Comparison of ENCODE assay signal across 23 cellular contexts in the genomic region with DNA sequence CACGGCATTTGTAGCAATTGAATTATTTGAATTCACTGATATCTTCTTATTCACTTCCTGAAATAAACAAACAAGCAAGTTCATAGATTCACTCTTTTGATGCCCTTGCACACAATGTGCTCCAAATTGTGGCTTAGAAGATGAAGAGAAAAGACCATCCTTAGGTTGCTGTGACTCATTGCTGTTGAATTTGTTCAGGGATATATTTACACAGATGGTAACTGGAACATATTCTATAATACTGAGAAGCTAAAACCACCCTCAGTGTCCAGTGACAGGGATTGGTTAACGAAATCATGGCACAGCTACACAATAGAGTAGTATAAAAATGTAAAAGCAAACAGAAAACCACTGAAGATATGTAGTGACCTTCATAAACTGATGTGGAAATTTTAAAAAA. TPM values are rescaled to one million over a fixed set of nuclear protein-coding genes. Genes with fewer than 3 reads are reported as not detected.
DNase-seq lines count a peak whose midpoint lies in the region; ATAC-seq and TF ChIP-seq lines count a peak whose summit lies in the region.
"Had no signal": no experiment of that assay in that cellular context is flagged by ENCODE, and none has a peak within 500 bp of the region (broad histone marks: within the 10 kb centered on the region; RNA-seq: fewer than 3 reads in every experiment).

No MANE protein-coding gene starts in this region.

- H3K9me3 ChIP-seq in spleen = peaks cover 0 to 10% (median 0%) of the 10 kb centered on the region in 8 donors
- H3K9me3 ChIP-seq in heart left ventricle = peaks cover 0 to 2% (median 0%) of the 10 kb centered on the region in 12 donors
- H3K9me3 ChIP-seq: BLaER1, SJSA1 had no signal

- intact Hi-C loops in spleen (cut with DNase I; ENCODE audit: low total_unique reads) (no loop called here), heart left ventricle (cut with DNase I) (no loop called here)

- in situ Hi-C loops in brain microvascular endothelial cell (cut with HindIII; ENCODE audit: low pct_ligation_motif_present, low sequenced_read_pairs) = no loop called here

- TF ChIP-seq CTCF in brain microvascular endothelial cell (IDR thresholded peaks at IDR 0.05; ENCODE audit: low read depth, low read length, missing control alignments) = no peak
- no peak for TF ChIP-seq CTCF in spleen (IDR thresholded peaks at IDR 0.05 in 8 of 11, conservative IDR thresholded peaks at IDR 0.05 in 3 of 11)
- no peak for TF ChIP-seq CTCF in heart left ventricle (IDR thresholded peaks at IDR 0.05)

- H3K36me3 ChIP-seq in brain microvascular endothelial cell (replicated peaks) (no peaks in the 10 kb centered on the region), spleen (no peaks in the 10 kb centered on the region), heart left ventricle (no peaks in the 10 kb centered on the region)
- H3K36me3 ChIP-seq: BLaER1, SJSA1 had no signal

- H3K27me3 ChIP-seq in brain microvascular endothelial cell (replicated peaks) (no peaks in the 10 kb centered on the region), spleen (replicated peaks in 1 of 7) (no peaks in the 10 kb centered on the region), heart left ventricle (no peaks in the 10 kb centered on the region)
- H3K27me3 ChIP-seq: BLaER1, SJSA1 had no signal

- no peak for TF ChIP-seq POLR2A in spleen (IDR thresholded peaks at IDR 0.05)
- no peak for TF ChIP-seq POLR2A in heart left ventricle (IDR thresholded peaks at IDR 0.05)

- H3K27ac ChIP-seq in brain microvascular endothelial cell (no peak overlapping the region), spleen (no peak overlapping the region), heart left ventricle (no peak overlapping the region)
- H3K27ac ChIP-seq: BLaER1, SJSA1 had no signal

- H3K4me1 ChIP-seq in spleen (no peaks in the 10 kb centered on the region), heart left ventricle (no peaks in the 10 kb centered on the region)
- H3K4me1 ChIP-seq: BLaER1, SJSA1 had no signal

- H3K4me3 ChIP-seq in brain microvascular endothelial cell (ENCODE audit: low read depth, low read length) (no peak overlapping the region), spleen (no peak overlapping the region), heart left ventricle (no peak overlapping the region)
- H3K4me3 ChIP-seq: BLaER1, SJSA1 had no signal

- peak; percentile 4 for DNase-seq in HT1080 (ENCODE audit: low read depth)
- peak; percentile 6 for DNase-seq in brain microvascular endothelial cell
- DNase-seq in iris pigment epithelial cell (ENCODE audit: low read depth) = peak; percentile 46
- DNase-seq in spleen = no peak
- no peak for DNase-seq in heart left ventricle
- DNase-seq in activated CD4-positive, alpha-beta T cell treated with anti-CD3 and anti-CD28 coated beads, Interleukin-2, amount 50 U/mL, for 4 hours = no peak
- DNase-seq: CD4-positive, alpha-beta T cell; COR-L47; DND-41; H9; HFFc6; KBM-7; NCI-H1694; NCI-H2081; NCI-H2171; NCI-H345; NCI-H526 had no signal

- ATAC-seq in HG03095 (IDR thresholded peaks at IDR 0.05; ENCODE audit: unreplicated experiment) (no peak), heart left ventricle (no peak)
- ATAC-seq: Right ventricle myocardium inferior had no signal

- WGBS in spleen, 5 donors = 67 to 89% (median 84%) methylated on average over 2 of the region's 2 CpGs
- WGBS in heart left ventricle, 4 donors = 70 to 80% (median 71%) methylated on average over 2 of the region's 2 CpGs

RNA-seq across cellular contexts. Expression of a gene that starts 3.1 kb away (rescaled TPM):
- total RNA-seq in HT1080 (2014; rRNA removed; shearing (Covaris generic)) = not detected in 2 replicates
- not detected in 2 replicates for polyA plus RNA-seq in HT1080 (2015; cell fraction: cytosol; rRNA removed)
- not detected in 2 replicates for polyA plus RNA-seq in HT1080 (2015; cell fraction: nucleus; rRNA removed)
- total RNA-seq in spleen = not detected
- polyA plus RNA-seq in spleen = not detected
- not detected for total RNA-seq in heart left ventricle
- polyA plus RNA-seq in heart left ventricle = not detected
- total RNA-seq: CD4-positive, alpha-beta T cell; G401; H9; HFFc6; OCI-LY7; Right ventricle myocardium inferior; SJSA1 had no signal

RNA-seq across cellular contexts. Expression of a gene that starts 37.6 kb away (rescaled TPM):
- not detected in 2 replicates for total RNA-seq in HT1080 (2014; rRNA removed; shearing (Covaris generic))
- not detected in 2 replicates for polyA plus RNA-seq in HT1080 (2015; cell fraction: cytosol; rRNA removed)
- not detected in 2 replicates for polyA plus RNA-seq in HT1080 (2015; cell fraction: nucleus; rRNA removed)
- total RNA-seq in spleen = not detected
- polyA plus RNA-seq in spleen = under 1 TPM in 2 of 3 donors, not detected in 1; 0.19 to 0.35 TPM
- not detected for total RNA-seq in heart left ventricle
- polyA plus RNA-seq in heart left ventricle = not detected
- total RNA-seq: CD4-positive, alpha-beta T cell; G401; HFFc6; OCI-LY7; Right ventricle myocardium inferior; SJSA1 had no signal

Comparison
In these comparisons a context has a peak if more than half of its experiments do, and no peak if none do; other contexts are left out.
1. DNase-seq: peak in HT1080 (single experiment), brain microvascular endothelial cell (single experiment) and iris pigment epithelial cell (single experiment); none in spleen (single experiment), heart left ventricle (0 of 5) and activated CD4-positive, alpha-beta T cell treated with anti-CD3 and anti-CD28 coated beads, Interleukin-2, amount 50 U/mL, for 4 hours (0 of 2).